In the genomic region with DNA sequence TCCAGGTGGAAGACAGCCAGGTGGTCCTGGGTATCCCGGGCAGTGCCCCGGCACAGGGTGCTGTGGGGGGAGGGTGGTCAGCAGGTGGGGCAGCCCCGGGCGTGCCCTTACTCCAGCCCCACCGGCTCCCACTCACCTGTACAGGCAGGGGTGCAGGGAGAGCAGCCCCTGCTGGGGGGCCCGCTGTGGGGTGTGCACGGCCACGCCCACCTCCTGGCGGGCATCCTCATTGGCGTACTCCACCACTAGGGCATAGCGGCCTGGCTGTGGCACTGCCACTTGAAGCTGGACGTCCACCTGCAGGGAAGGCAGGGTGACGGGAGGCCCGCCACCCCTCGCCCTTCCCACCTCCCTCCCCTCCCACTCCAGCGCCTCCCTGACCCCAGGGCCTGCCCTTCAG, we compare ENCODE assay signal across 17 cellular contexts. TPM values are rescaled to one million over a fixed set of nuclear protein-coding genes. Genes with fewer than 3 reads are reported as not detected.
A peak's percentile ranks its signal among the peaks of the same experiment; 100 is the strongest.
DNase-seq lines count a peak whose midpoint lies in the region; ATAC-seq, FAIRE-seq and TF ChIP-seq lines count a peak whose summit lies in the region.
"Had no signal": no experiment of that assay in that cellular context is flagged by ENCODE, and none has a peak within 500 bp of the region (broad histone marks: within the 10 kb centered on the region; RNA-seq: fewer than 3 reads in every experiment).

No MANE protein-coding gene starts in this region.

- no peak overlapping the region for H3K9ac ChIP-seq in HepG2 (ENCODE audit: insufficient read depth, low read depth, low read length)
- H3K9ac ChIP-seq: BLaER1 treated with 17β-estradiol and CSF1 and Interleukin-3, amounts not matched to agents 10 nM and 100 nM; GM23248 had no signal

- no peaks in the 10 kb centered on the region for H3K4me1 ChIP-seq in HepG2 (ENCODE audit: insufficient read depth, low read length)
- no peaks in the 10 kb centered on the region for H3K4me1 ChIP-seq in right lobe of liver
- no peaks in the 10 kb centered on the region for H3K4me1 ChIP-seq in RWPE2 (ENCODE audit: insufficient read depth, poor library complexity, severe bottlenecking)
- H3K4me1 ChIP-seq: HAP-1 had no signal

- H3K36me3 ChIP-seq in HepG2 (replicated peaks in 1 of 2; ENCODE audit: control insufficient read depth in 1 of 2, insufficient read depth in 2 of 2, low read length in 2 of 2) (peaks cover 76 to 93% of the 10 kb centered on the region in 2 experiments), right lobe of liver (peaks cover 0 to 13% (median 4%) of the 10 kb centered on the region in 4 donors), RWPE2 (ENCODE audit: low read depth) (peaks cover 96% of the 10 kb centered on the region)

- TF ChIP-seq POLR2A in HepG2 (IDR thresholded peaks at IDR 0.05; ENCODE audit: insufficient read depth in 1 of 2, low read depth in 2 of 2, low read length in 2 of 2) (no peak), right lobe of liver (IDR thresholded peaks at IDR 0.05) (no peak)

- POLR2A ChIA-PET in HepG2 (lab: Yijun Ruan, JAX): no interaction called here

- H3K4me3 ChIP-seq in HepG2 (replicated peaks in 1 of 3; ENCODE audit: insufficient read depth in 1 of 3, low read depth in 2 of 3, low read length in 3 of 3) (no peak overlapping the region), right lobe of liver (no peak overlapping the region), RWPE2 (ENCODE audit: severe bottlenecking) (no peak overlapping the region)
- H3K4me3 ChIP-seq: BLaER1 treated with 17β-estradiol and CSF1 and Interleukin-3, amounts not matched to agents 10 nM and 100 nM; GM23248; HAP-1 had no signal

- no peaks in the 10 kb centered on the region for H3K9me3 ChIP-seq in HepG2 (ENCODE audit: low read length)
- no peaks in the 10 kb centered on the region for H3K9me3 ChIP-seq in right lobe of liver
- H3K9me3 ChIP-seq in RWPE2 (ENCODE audit: severe bottlenecking): no peaks in the 10 kb centered on the region
- H3K9me3 ChIP-seq: BLaER1 treated with 17β-estradiol and CSF1 and Interleukin-3, amounts not matched to agents 10 nM and 100 nM; HAP-1 had no signal

- no peaks in the 10 kb centered on the region for H3K79me2 ChIP-seq in HepG2 (ENCODE audit: insufficient read depth, low read length)

- no peak overlapping the region for H3K27ac Mint-ChIP-seq in Calu3 (ENCODE audit: unreplicated experiment)
- H3K27ac Mint-ChIP-seq: B cell; CD8-positive, alpha-beta T cell had no signal

- H3K27ac ChIP-seq in HepG2 (ENCODE audit: extremely low read length, insufficient read depth, low read length): no peak overlapping the region
- H3K27ac ChIP-seq in right lobe of liver: no peak overlapping the region
- no peak overlapping the region for H3K27ac ChIP-seq in RWPE2 (ENCODE audit: poor library complexity, severe bottlenecking)
- H3K27ac ChIP-seq: BLaER1 treated with 17β-estradiol and CSF1 and Interleukin-3, amounts not matched to agents 10 nM and 100 nM; GM23248 had no signal

- CTCF ChIA-PET in HepG2 (lab: Yijun Ruan, JAX; ENCODE audit: low intra/inter-chr PET ratio, low total read pairs) (no interaction called here), Calu3 (lab: Charles Lee) (no interaction called here)

- peaks cover 87% of the 10 kb centered on the region for H3K36me3 Mint-ChIP-seq in Calu3 (ENCODE audit: insufficient read depth, unreplicated experiment)
- H3K36me3 Mint-ChIP-seq: CD8-positive, alpha-beta T cell had no signal

- TF ChIP-seq RAD21 in HepG2 (CRISPR knock-in tag; IDR thresholded peaks at IDR 0.05): no peak

- no peak for TF ChIP-seq EP300 in HepG2 (IDR thresholded peaks at IDR 0.05; ENCODE audit: low read depth in 2 of 2, low read length in 2 of 2)
- no peak for TF ChIP-seq EP300 in HepG2 (CRISPR knock-in tag; IDR thresholded peaks at IDR 0.05; ENCODE audit: borderline replicate concordance)

- no peaks in the 10 kb centered on the region for H3K9me3 Mint-ChIP-seq in Calu3 (ENCODE audit: low read depth, unreplicated experiment)
- H3K9me3 Mint-ChIP-seq: CD8-positive, alpha-beta T cell had no signal

- ATAC-seq in HepG2: no peak
- ATAC-seq in right lobe of liver: no peak
- no peak for ATAC-seq in RWPE2 (ENCODE audit: low read depth)
- ATAC-seq: CD8-positive, alpha-beta T cell had no signal

- no peaks in the 10 kb centered on the region; the same call in 1 of the 2 replicates for H4K20me1 ChIP-seq in HepG2 (ENCODE audit: insufficient read depth, low read length)

- no peaks in the 10 kb centered on the region for H3K4me1 Mint-ChIP-seq in Calu3 (ENCODE audit: low read depth, unreplicated experiment)

- no peak overlapping the region for H3K4me3 Mint-ChIP-seq in Calu3 (ENCODE audit: low read depth, unreplicated experiment)
- H3K4me3 Mint-ChIP-seq: B cell; CD8-positive, alpha-beta T cell had no signal

- H3K4me2 ChIP-seq in HepG2 (ENCODE audit: low read depth, low read length): no peak overlapping the region
- H3K4me2 ChIP-seq: BLaER1 treated with 17β-estradiol and CSF1 and Interleukin-3, amounts not matched to agents 10 nM and 100 nM had no signal

- BruUV-seq in HepG2 (replicated peaks; lab: Mats Ljungman, UMichigan) (no TSS peak), Calu3 (replicated peaks; lab: Mats Ljungman, UMichigan) (no TSS peak)

- no peak for FAIRE-seq in HepG2 (lab: Jason Lieb, UNC)
- FAIRE-seq: D721Med, GM12892, GM18507 had no signal

- H3K27me3 Mint-ChIP-seq in Calu3 (ENCODE audit: unreplicated experiment): no peaks in the 10 kb centered on the region
- H3K27me3 Mint-ChIP-seq: B cell had no signal

- intact Hi-C loops in HepG2 (cut with micrococcal nuclease; ENCODE audit: unreplicated experiment): no loop called here
- intact Hi-C loops in right lobe of liver (cut with DNase I): no loop called here
- intact Hi-C loops in Calu3 (cut with micrococcal nuclease; ENCODE audit: unreplicated experiment): no loop called here

- in situ Hi-C loops in HepG2 (cut with HindIII; ENCODE audit: extremely low pct_ligation_motif_present, low pct_unique_long_range_greater_than_20kb): no loop called here

- DNase-seq in HepG2 (ENCODE audit: low spot score): no peak
- no peak for DNase-seq in right lobe of liver
- no peak for DNase-seq in Calu3
- DNase-seq in RWPE2 (ENCODE audit: low spot score): peak; percentile 86
- DNase-seq in stimulated activated naive CD4-positive, alpha-beta T cell (lab: John Stamatoyannopoulos, UW): no peak
- DNase-seq in SW480 (ENCODE audit: low spot score): no peak
- DNase-seq: DMS153, DMS79, GDM1, GM23248 had no signal

- H3K27me3 ChIP-seq in HepG2 (ENCODE audit: control insufficient read depth in 1 of 2, insufficient read depth in 2 of 2, low read length in 2 of 2) (no peaks in the 10 kb centered on the region), right lobe of liver (no peaks in the 10 kb centered on the region), RWPE2 (ENCODE audit: insufficient read depth, poor library complexity, severe bottlenecking) (no peaks in the 10 kb centered on the region)

- no peak overlapping the region for H2AFZ ChIP-seq in HepG2 (ENCODE audit: low read length)
- H2AFZ ChIP-seq: GM23248 had no signal

- TF ChIP-seq CTCF in HepG2 (CRISPR knock-in tag; IDR thresholded peaks at IDR 0.05) (no peak), right lobe of liver (IDR thresholded peaks at IDR 0.05) (no peak), Calu3 (IDR thresholded peaks at IDR 0.05; ENCODE audit: unreplicated experiment) (peak; percentile 19), RWPE2 (IDR thresholded peaks at IDR 0.05; ENCODE audit: poor library complexity, severe bottlenecking) (no peak)

- WGBS in HepG2 (ENCODE audit: low lambda C conversion rate): 86% methylated on average over 9 of the region's 16 CpGs
- no CpG with 5 or more reads among the region's 16 CpGs for WGBS in right lobe of liver (ENCODE audit: insufficient coverage, low coverage, low lambda C conversion rate, missing lambda C conversion rate)

RNA-seq across cellular contexts. Expression of a gene that starts 29.6 kb away (rescaled TPM):
- 143 and 154 TPM in 2 replicates for total RNA-seq in HepG2 (2016; rRNA removed; fragmentation: Illumina TruSeq; extraction: Trizol)
- total RNA-seq in HepG2 (2016; cell fraction: cytosol; rRNA removed; fragmentation: Illumina TruSeq; extraction: Trizol; ENCODE audit: low read depth): 51.6 and 53.2 TPM in 2 replicates
- 149 and 159 TPM in 2 replicates for total RNA-seq in HepG2 (2016; cell fraction: insoluble cytoplasmic fraction; rRNA removed; fragmentation: Illumina TruSeq; extraction: Trizol)
- 59.3 and 62.8 TPM in 2 replicates for total RNA-seq in HepG2 (2016; cell fraction: membrane; rRNA removed; fragmentation: Illumina TruSeq; extraction: Trizol)
- total RNA-seq in HepG2 (2016; cell fraction: nucleus; rRNA removed; fragmentation: Illumina TruSeq; extraction: Trizol): 76.2 and 86.5 TPM in 2 replicates
- 92.9 and 106 TPM in 2 replicates for polyA plus RNA-seq in HepG2 (2011; rRNA removed)
- 90.4 and 144 TPM in 2 replicates for polyA plus RNA-seq in HepG2 (2011; cell fraction: cytosol; rRNA removed)
- 158 and 185 TPM in 2 replicates for polyA plus RNA-seq in HepG2 (2011; cell fraction: nucleus; rRNA removed)
- polyA plus RNA-seq in HepG2 (2012): 62.1 and 86.3 TPM in 2 replicates
- polyA plus RNA-seq in HepG2 (2016; cell fraction: cytosol; fragmentation: Illumina TruSeq; extraction: Trizol; ENCODE audit: low read depth): 50.3 and 52.6 TPM in 2 replicates
- polyA plus RNA-seq in HepG2 (2016; cell fraction: insoluble cytoplasmic fraction; fragmentation: Illumina TruSeq; extraction: Trizol; ENCODE audit: low read depth): 185 and 189 TPM in 2 replicates
- 54.2 and 55.6 TPM in 2 replicates for polyA plus RNA-seq in HepG2 (2016; cell fraction: membrane; fragmentation: Illumina TruSeq; extraction: Trizol; ENCODE audit: low read depth)
- polyA plus RNA-seq in HepG2 (2016; cell fraction: nucleus; fragmentation: Illumina TruSeq; extraction: Trizol; ENCODE audit: insufficient read depth, low read depth): 165 and 171 TPM in 2 replicates
- 92.6 and 107 TPM in 2 replicates for polyA minus RNA-seq in HepG2 (2011; rRNA and poly(A)+ RNA removed; ENCODE audit: low replicate concordance)
- 50.7 and 55.0 TPM in 2 replicates for polyA minus RNA-seq in HepG2 (2011; cell fraction: cytosol; rRNA and poly(A)+ RNA removed)
- polyA minus RNA-seq in HepG2 (2011; cell fraction: nucleus; rRNA and poly(A)+ RNA removed): 47.2 and 49.4 TPM in 2 replicates
- total RNA-seq in right lobe of liver: 100 to 1,000 TPM in 2 of 6 experiments, 10 to 100 TPM in 4; 49.5 to 139 (median 55.7) TPM
- total RNA-seq in Calu3 (2022): 222 and 227 TPM in 2 replicates

RNA-seq across cellular contexts. Expression of a gene that starts 34.7 kb away (rescaled TPM):
- total RNA-seq in HepG2 (2016; rRNA removed; fragmentation: Illumina TruSeq; extraction: Trizol): 28.5 and 44.7 TPM in 2 replicates
- 32.2 and 40.1 TPM in 2 replicates for total RNA-seq in HepG2 (2016; cell fraction: cytosol; rRNA removed; fragmentation: Illumina TruSeq; extraction: Trizol; ENCODE audit: low read depth)
- 24.0 and 53.5 TPM in 2 replicates for total RNA-seq in HepG2 (2016; cell fraction: insoluble cytoplasmic fraction; rRNA removed; fragmentation: Illumina TruSeq; extraction: Trizol)
- total RNA-seq in HepG2 (2016; cell fraction: membrane; rRNA removed; fragmentation: Illumina TruSeq; extraction: Trizol): 23.5 and 24.2 TPM in 2 replicates
- 108 and 131 TPM in 2 replicates for total RNA-seq in HepG2 (2016; cell fraction: nucleus; rRNA removed; fragmentation: Illumina TruSeq; extraction: Trizol)
- 21.0 and 22.7 TPM in 2 replicates for polyA plus RNA-seq in HepG2 (2011; rRNA removed)
- polyA plus RNA-seq in HepG2 (2011; cell fraction: cytosol; rRNA removed): 9.5 and 17.6 TPM in 2 replicates
- polyA plus RNA-seq in HepG2 (2011; cell fraction: nucleus; rRNA removed): 504 and 754 TPM in 2 replicates
- 96.2 and 135 TPM in 2 replicates for polyA plus RNA-seq in HepG2 (2012)
- 12.5 and 12.7 TPM in 2 replicates for polyA plus RNA-seq in HepG2 (2016; cell fraction: cytosol; fragmentation: Illumina TruSeq; extraction: Trizol; ENCODE audit: low read depth)
- polyA plus RNA-seq in HepG2 (2016; cell fraction: insoluble cytoplasmic fraction; fragmentation: Illumina TruSeq; extraction: Trizol; ENCODE audit: low read depth): 34.3 and 49.3 TPM in 2 replicates
- 14.2 and 17.2 TPM in 2 replicates for polyA plus RNA-seq in HepG2 (2016; cell fraction: membrane; fragmentation: Illumina TruSeq; extraction: Trizol; ENCODE audit: low read depth)
- polyA plus RNA-seq in HepG2 (2016; cell fraction: nucleus; fragmentation: Illumina TruSeq; extraction: Trizol; ENCODE audit: insufficient read depth, low read depth): 598 and 620 TPM in 2 replicates
- 26.2 and 35.7 TPM in 2 replicates for polyA minus RNA-seq in HepG2 (2011; rRNA and poly(A)+ RNA removed; ENCODE audit: low replicate concordance)
- polyA minus RNA-seq in HepG2 (2011; cell fraction: cytosol; rRNA and poly(A)+ RNA removed): 23.2 and 27.1 TPM in 2 replicates
- 70.0 and 71.2 TPM in 2 replicates for polyA minus RNA-seq in HepG2 (2011; cell fraction: nucleus; rRNA and poly(A)+ RNA removed)
- 10 to 100 TPM; 30.3 to 80.8 (median 47.1) TPM for total RNA-seq in right lobe of liver
- total RNA-seq in Calu3 (2022): 740 and 763 TPM in 2 replicates

RNA-seq across cellular contexts. Expression of a gene that starts 54.5 kb away (rescaled TPM):
- total RNA-seq in HepG2 (2016; rRNA removed; fragmentation: Illumina TruSeq; extraction: Trizol) (2,584 and 2,647 TPM in 2 replicates), right lobe of liver (100 to 1,000 TPM; 339 to 696 (median 413) TPM), Calu3 (2022) (1,920 and 1,936 TPM in 2 replicates)
- total RNA-seq in HepG2 (2016; cell fraction: cytosol; rRNA removed; fragmentation: Illumina TruSeq; extraction: Trizol; ENCODE audit: low read depth): 3,497 and 3,511 TPM in 2 replicates
- 2,606 and 2,768 TPM in 2 replicates for total RNA-seq in HepG2 (2016; cell fraction: insoluble cytoplasmic fraction; rRNA removed; fragmentation: Illumina TruSeq; extraction: Trizol)
- 4,939 and 5,761 TPM in 2 replicates for total RNA-seq in HepG2 (2016; cell fraction: membrane; rRNA removed; fragmentation: Illumina TruSeq; extraction: Trizol)
- total RNA-seq in HepG2 (2016; cell fraction: nucleus; rRNA removed; fragmentation: Illumina TruSeq; extraction: Trizol): 1,156 and 1,166 TPM in 2 replicates
- polyA plus RNA-seq in HepG2 (2011; rRNA removed): 9,925 and 11,063 TPM in 2 replicates
- 11,031 and 15,081 TPM in 2 replicates for polyA plus RNA-seq in HepG2 (2011; cell fraction: cytosol; rRNA removed)
- 5,156 and 5,267 TPM in 2 replicates for polyA plus RNA-seq in HepG2 (2011; cell fraction: nucleus; rRNA removed)
- 6,658 and 8,852 TPM in 2 replicates for polyA plus RNA-seq in HepG2 (2012)
- polyA plus RNA-seq in HepG2 (2016; cell fraction: cytosol; fragmentation: Illumina TruSeq; extraction: Trizol; ENCODE audit: low read depth): 5,362 and 5,590 TPM in 2 replicates
- polyA plus RNA-seq in HepG2 (2016; cell fraction: insoluble cytoplasmic fraction; fragmentation: Illumina TruSeq; extraction: Trizol; ENCODE audit: low read depth): 3,197 and 3,428 TPM in 2 replicates
- polyA plus RNA-seq in HepG2 (2016; cell fraction: membrane; fragmentation: Illumina TruSeq; extraction: Trizol; ENCODE audit: low read depth): 5,998 and 6,820 TPM in 2 replicates
- 2,753 and 2,989 TPM in 2 replicates for polyA plus RNA-seq in HepG2 (2016; cell fraction: nucleus; fragmentation: Illumina TruSeq; extraction: Trizol; ENCODE audit: insufficient read depth, low read depth)
- polyA minus RNA-seq in HepG2 (2011; rRNA and poly(A)+ RNA removed; ENCODE audit: low replicate concordance): 2,340 and 3,999 TPM in 2 replicates
- 1,154 and 1,167 TPM in 2 replicates for polyA minus RNA-seq in HepG2 (2011; cell fraction: cytosol; rRNA and poly(A)+ RNA removed)
- 809 and 896 TPM in 2 replicates for polyA minus RNA-seq in HepG2 (2011; cell fraction: nucleus; rRNA and poly(A)+ RNA removed)
